Comparison of ENCODE assay signal across 1 cellular context in the genomic region with DNA sequence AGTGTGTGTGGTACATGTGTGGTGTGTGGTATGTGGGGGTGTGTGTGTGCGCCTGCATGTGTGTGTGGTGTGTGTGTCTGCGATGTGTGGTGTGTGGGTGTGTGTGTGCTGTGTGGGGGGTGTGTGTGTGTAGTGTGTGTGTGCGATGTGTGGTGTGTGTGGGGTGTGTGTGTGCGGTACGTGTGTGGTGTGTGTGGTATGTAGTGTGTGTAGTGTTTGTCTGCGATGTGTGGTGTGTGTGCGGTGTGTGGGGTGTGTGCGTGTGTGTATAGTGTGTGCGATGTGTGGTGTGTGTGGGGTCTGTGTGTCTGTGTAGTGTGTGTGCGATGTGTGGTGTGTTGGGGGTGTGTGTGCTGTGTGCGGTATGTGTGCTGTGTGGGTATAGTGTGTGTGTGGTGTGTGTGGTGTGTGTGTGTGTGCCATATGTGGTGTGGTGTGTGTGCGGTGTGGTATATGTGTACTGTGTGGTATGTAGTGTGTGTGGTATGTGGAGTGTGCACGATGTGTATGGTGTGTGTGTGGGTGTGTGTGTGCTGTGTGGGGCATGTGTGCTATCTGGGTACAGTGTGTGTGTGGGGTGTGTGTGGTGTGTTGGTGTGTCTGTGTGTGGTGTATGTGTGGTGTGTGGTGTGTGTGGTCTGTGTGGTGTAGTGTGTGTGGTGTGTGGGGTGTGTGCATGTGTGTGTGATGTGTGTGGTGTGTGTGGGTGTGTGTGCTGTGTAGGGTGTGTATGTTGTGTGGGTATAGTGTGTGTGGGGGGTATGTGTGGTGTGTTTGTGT.
TF ChIP-seq lines count a peak whose summit lies in the region.

No MANE protein-coding gene starts in this region.

TF ChIP-seq in HepG2, 621 proteins besides CTCF, POLR2A, EP300 and RAD21:
- TF ChIP-seq, protein P1, sequence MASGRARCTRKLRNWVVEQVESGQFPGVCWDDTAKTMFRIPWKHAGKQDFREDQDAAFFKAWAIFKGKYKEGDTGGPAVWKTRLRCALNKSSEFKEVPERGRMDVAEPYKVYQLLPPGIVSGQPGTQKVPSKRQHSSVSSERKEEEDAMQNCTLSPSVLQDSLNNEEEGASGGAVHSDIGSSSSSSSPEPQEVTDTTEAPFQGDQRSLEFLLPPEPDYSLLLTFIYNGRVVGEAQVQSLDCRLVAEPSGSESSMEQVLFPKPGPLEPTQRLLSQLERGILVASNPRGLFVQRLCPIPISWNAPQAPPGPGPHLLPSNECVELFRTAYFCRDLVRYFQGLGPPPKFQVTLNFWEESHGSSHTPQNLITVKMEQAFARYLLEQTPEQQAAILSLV (CRISPR knock-in tag; IDR thresholded peaks at IDR 0.05; ENCODE audit: borderline replicate concordance) = no peak
- TF ChIP-seq HNRNPLL (IDR thresholded peaks at IDR 0.05; ENCODE audit: low read depth, low read length, poor library complexity, severe bottlenecking) (peak; percentile 19), ZNF296 (CRISPR knock-in tag; conservative IDR thresholded peaks at IDR 0.05) (peak; percentile 58; the same call in 1 of the 2 replicates), U2AF2 (IDR thresholded peaks at IDR 0.05; ENCODE audit: low read depth, low read length) (no peak), ZNF788 (CRISPR knock-in tag; IDR thresholded peaks at IDR 0.05; ENCODE audit: borderline replicate concordance) (0 out of 2 replicates have a peak, but pooled peaks have one; percentile 29), HNRNPL (IDR thresholded peaks at IDR 0.05; ENCODE audit: low read depth, low read length) (peak; percentile 76), HNF4A (CRISPR knock-in tag; IDR thresholded peaks at IDR 0.05) (no peak), NPAS2 (CRISPR knock-in tag; IDR thresholded peaks at IDR 0.05; ENCODE audit: borderline replicate concordance) (no peak), ZNF207 (IDR thresholded peaks at IDR 0.05; ENCODE audit: borderline replicate concordance) (peak; percentile 46; the same call in 1 of the 2 replicates), GTF2F1 (IDR thresholded peaks at IDR 0.05; ENCODE audit: low read length) (no peak)
- TF ChIP-seq, protein P2, sequence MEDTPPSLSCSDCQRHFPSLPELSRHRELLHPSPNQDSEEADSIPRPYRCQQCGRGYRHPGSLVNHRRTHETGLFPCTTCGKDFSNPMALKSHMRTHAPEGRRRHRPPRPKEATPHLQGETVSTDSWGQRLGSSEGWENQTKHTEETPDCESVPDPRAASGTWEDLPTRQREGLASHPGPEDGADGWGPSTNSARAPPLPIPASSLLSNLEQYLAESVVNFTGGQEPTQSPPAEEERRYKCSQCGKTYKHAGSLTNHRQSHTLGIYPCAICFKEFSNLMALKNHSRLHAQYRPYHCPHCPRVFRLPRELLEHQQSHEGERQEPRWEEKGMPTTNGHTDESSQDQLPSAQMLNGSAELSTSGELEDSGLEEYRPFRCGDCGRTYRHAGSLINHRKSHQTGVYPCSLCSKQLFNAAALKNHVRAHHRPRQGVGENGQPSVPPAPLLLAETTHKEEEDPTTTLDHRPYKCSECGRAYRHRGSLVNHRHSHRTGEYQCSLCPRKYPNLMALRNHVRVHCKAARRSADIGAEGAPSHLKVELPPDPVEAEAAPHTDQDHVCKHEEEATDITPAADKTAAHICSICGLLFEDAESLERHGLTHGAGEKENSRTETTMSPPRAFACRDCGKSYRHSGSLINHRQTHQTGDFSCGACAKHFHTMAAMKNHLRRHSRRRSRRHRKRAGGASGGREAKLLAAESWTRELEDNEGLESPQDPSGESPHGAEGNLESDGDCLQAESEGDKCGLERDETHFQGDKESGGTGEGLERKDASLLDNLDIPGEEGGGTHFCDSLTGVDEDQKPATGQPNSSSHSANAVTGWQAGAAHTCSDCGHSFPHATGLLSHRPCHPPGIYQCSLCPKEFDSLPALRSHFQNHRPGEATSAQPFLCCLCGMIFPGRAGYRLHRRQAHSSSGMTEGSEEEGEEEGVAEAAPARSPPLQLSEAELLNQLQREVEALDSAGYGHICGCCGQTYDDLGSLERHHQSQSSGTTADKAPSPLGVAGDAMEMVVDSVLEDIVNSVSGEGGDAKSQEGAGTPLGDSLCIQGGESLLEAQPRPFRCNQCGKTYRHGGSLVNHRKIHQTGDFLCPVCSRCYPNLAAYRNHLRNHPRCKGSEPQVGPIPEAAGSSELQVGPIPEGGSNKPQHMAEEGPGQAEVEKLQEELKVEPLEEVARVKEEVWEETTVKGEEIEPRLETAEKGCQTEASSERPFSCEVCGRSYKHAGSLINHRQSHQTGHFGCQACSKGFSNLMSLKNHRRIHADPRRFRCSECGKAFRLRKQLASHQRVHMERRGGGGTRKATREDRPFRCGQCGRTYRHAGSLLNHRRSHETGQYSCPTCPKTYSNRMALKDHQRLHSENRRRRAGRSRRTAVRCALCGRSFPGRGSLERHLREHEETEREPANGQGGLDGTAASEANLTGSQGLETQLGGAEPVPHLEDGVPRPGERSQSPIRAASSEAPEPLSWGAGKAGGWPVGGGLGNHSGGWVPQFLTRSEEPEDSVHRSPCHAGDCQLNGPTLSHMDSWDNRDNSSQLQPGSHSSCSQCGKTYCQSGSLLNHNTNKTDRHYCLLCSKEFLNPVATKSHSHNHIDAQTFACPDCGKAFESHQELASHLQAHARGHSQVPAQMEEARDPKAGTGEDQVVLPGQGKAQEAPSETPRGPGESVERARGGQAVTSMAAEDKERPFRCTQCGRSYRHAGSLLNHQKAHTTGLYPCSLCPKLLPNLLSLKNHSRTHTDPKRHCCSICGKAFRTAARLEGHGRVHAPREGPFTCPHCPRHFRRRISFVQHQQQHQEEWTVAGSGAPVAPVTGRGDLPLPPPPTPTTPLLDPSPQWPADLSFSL (CRISPR knock-in tag; IDR thresholded peaks at IDR 0.05) = peak; percentile 83; the same call in 1 of the 2 replicates
- TF ChIP-seq, protein P3, sequence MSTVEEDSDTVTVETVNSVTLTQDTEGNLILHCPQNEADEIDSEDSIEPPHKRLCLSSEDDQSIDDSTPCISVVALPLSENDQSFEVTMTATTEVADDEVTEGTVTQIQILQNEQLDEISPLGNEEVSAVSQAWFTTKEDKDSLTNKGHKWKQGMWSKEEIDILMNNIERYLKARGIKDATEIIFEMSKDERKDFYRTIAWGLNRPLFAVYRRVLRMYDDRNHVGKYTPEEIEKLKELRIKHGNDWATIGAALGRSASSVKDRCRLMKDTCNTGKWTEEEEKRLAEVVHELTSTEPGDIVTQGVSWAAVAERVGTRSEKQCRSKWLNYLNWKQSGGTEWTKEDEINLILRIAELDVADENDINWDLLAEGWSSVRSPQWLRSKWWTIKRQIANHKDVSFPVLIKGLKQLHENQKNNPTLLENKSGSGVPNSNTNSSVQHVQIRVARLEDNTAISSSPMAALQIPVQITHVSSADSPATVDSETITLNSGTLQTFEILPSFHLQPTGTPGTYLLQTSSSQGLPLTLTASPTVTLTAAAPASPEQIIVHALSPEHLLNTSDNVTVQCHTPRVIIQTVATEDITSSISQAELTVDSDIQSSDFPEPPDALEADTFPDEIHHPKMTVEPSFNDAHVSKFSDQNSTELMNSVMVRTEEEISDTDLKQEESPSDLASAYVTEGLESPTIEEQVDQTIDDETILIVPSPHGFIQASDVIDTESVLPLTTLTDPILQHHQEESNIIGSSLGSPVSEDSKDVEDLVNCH (CRISPR knock-in tag; IDR thresholded peaks at IDR 0.05) = no peak
- TF ChIP-seq, protein P4, sequence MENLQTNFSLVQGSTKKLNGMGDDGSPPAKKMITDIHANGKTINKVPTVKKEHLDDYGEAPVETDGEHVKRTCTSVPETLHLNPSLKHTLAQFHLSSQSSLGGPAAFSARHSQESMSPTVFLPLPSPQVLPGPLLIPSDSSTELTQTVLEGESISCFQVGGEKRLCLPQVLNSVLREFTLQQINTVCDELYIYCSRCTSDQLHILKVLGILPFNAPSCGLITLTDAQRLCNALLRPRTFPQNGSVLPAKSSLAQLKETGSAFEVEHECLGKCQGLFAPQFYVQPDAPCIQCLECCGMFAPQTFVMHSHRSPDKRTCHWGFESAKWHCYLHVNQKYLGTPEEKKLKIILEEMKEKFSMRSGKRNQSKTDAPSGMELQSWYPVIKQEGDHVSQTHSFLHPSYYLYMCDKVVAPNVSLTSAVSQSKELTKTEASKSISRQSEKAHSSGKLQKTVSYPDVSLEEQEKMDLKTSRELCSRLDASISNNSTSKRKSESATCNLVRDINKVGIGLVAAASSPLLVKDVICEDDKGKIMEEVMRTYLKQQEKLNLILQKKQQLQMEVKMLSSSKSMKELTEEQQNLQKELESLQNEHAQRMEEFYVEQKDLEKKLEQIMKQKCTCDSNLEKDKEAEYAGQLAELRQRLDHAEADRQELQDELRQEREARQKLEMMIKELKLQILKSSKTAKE (CRISPR knock-in tag; IDR thresholded peaks at IDR 0.05; ENCODE audit: borderline replicate concordance) = 0 out of 2 replicates have a peak, but pooled peaks have one; percentile 5
